Comparison of ENCODE assay signal across 22 cellular contexts in genomic region chr3:18558526-18558925, GRCh38.
"Had no signal": no experiment of that assay in that cellular context is flagged by ENCODE, and none has a peak within 500 bp of the region (broad histone marks: within the 10 kb centered on the region; RNA-seq: fewer than 3 reads in every experiment).

No MANE protein-coding gene starts in this region.

- H3K4me3 Mint-ChIP-seq: brain; dendritic cell treated with granulocyte-macrophage colony-stimulating factor and Interleukin-4, amounts not matched to agents 40 ng/mL and 50 ng/mL, for 4 days; nephron had no signal

- H3K4me1 Mint-ChIP-seq: brain, nephron had no signal

- H3K36me3 Mint-ChIP-seq: brain had no signal

- DNase-seq: activated CD4-positive, alpha-beta T cell treated with anti-CD3 and anti-CD28 coated beads for 48 hours; activated CD8-positive, alpha-beta memory T cell treated with anti-CD3 and anti-CD28 coated beads, Interleukin-2, amount 50 U/mL, for 4 hours; activated gamma-delta T cell; amniotic stem cell; cerebellar nuclear complex; effector memory CD8-positive, alpha-beta T cell; gastrocnemius medialis; heart right ventricle; islet precursor cell; mucosa of descending colon; occipital lobe; right cardiac atrium; small intestine; stomach; SW 1271; T1000; uterus; WERI-Rb-1 had no signal

- ATAC-seq: gastrocnemius medialis, heart right ventricle, right cardiac atrium had no signal

- H3K9me3 Mint-ChIP-seq: brain; dendritic cell treated with granulocyte-macrophage colony-stimulating factor and Interleukin-4, amounts not matched to agents 40 ng/mL and 50 ng/mL, for 4 days; effector memory CD8-positive, alpha-beta T cell; nephron had no signal

- H3K27ac Mint-ChIP-seq: brain, nephron, progenitor cell of endocrine pancreas had no signal

- H3K27me3 Mint-ChIP-seq: effector memory CD8-positive, alpha-beta T cell had no signal
